In genomic region chr5:30808996-30809395, GRCh38 we compare ENCODE assay signal across 14 cellular contexts.
DNase-seq lines count a peak whose midpoint lies in the region; ATAC-seq and FAIRE-seq lines count a peak whose summit lies in the region.
"Had no signal": no experiment of that assay in that cellular context is flagged by ENCODE, and none has a peak within 500 bp of the region (broad histone marks: within the 10 kb centered on the region; RNA-seq: fewer than 3 reads in every experiment).

No MANE protein-coding gene starts in this region.

- H3K4me1 ChIP-seq in adipocyte (ENCODE audit: control insufficient read depth, insufficient read depth, low read length) = no peaks in the 10 kb centered on the region
- no peaks in the 10 kb centered on the region for H3K4me1 ChIP-seq in Karpas-422 (ENCODE audit: low read length)
- H3K4me1 ChIP-seq: parathyroid adenoma had no signal

- H3K36me3 ChIP-seq in adipocyte (ENCODE audit: control insufficient read depth, insufficient read depth, low read length, severe bottlenecking) = no peaks in the 10 kb centered on the region
- no peaks in the 10 kb centered on the region for H3K36me3 ChIP-seq in Karpas-422 (ENCODE audit: insufficient read depth, low read length)

- no peaks in the 10 kb centered on the region for H3K79me2 ChIP-seq in Karpas-422 (ENCODE audit: low read length)
- H3K79me2 ChIP-seq: parathyroid adenoma had no signal

- H3K27me3 ChIP-seq in adipocyte (replicated peaks; ENCODE audit: control insufficient read depth, insufficient read depth, low read length) (no peaks in the 10 kb centered on the region), Karpas-422 (ENCODE audit: low read length) (no peaks in the 10 kb centered on the region)

- DNase-seq in AG08396 (ENCODE audit: low spot score) (peak; percentile 34), HTR-8/SVneo (ENCODE audit: insufficient read length, low spot score) (peak; percentile 17), adipocyte (ENCODE audit: low read depth) (peak; percentile 43), iPS DF 4.7 (ENCODE audit: extremely low read depth, low spot score) (peak; percentile 9), Karpas-422 (no peak)
- DNase-seq: activated CD4-positive, alpha-beta T cell treated with anti-CD3 and anti-CD28 coated beads for 36 hours; activated naive CD8-positive, alpha-beta T cell treated with anti-CD3 and anti-CD28 coated beads, Interleukin-2, amount 10 ng/mL, durations not matched to agents 7 days and 5 days; activated T-cell treated with anti-CD3 and anti-CD28 coated beads, Interleukin-2, amount 50 U/mL, for 4 hours; stimulated activated CD4-positive, alpha-beta T cell treated with anti-CD3 and anti-CD28 coated beads, Interleukin-12 subunit alpha, Interleukin-12 subunit beta, amount 100 ng/mL, for 4 hours had no signal

- H3K9me2 ChIP-seq in Karpas-422 (replicated peaks; ENCODE audit: insufficient read depth, low read length) = no peaks in the 10 kb centered on the region

- H4K20me1 ChIP-seq in Karpas-422 (ENCODE audit: insufficient read depth, low read depth, low read length) = no peaks in the 10 kb centered on the region

- no peak overlapping the region for H2AFZ ChIP-seq in Karpas-422 (ENCODE audit: low read length)
- H2AFZ ChIP-seq: parathyroid adenoma had no signal

- no peak for ATAC-seq in GM21786 (IDR thresholded peaks at IDR 0.05; ENCODE audit: unreplicated experiment)
- ATAC-seq in HG03039 (IDR thresholded peaks at IDR 0.05; ENCODE audit: unreplicated experiment) = no peak
- ATAC-seq: activated CD4-positive, alpha-beta T cell treated with anti-CD3 and anti-CD28 coated beads for 36 hours; activated T-cell treated with anti-CD3 and anti-CD28 coated beads, Interleukin-2, amount 50 U/mL, for 4 hours had no signal

- peak; percentile 28 for FAIRE-seq in HTR-8/SVneo (lab: Jason Lieb, UNC)
- FAIRE-seq: colon, H1 had no signal

- H3K4me3 ChIP-seq in adipocyte (ENCODE audit: low read length) (no peak overlapping the region), Karpas-422 (ENCODE audit: low read length) (no peak overlapping the region)

- H3K4me2 ChIP-seq in Karpas-422 (ENCODE audit: low read depth, low read length, poor library complexity, severe bottlenecking) = no peak overlapping the region

- H3K9me3 ChIP-seq in adipocyte (ENCODE audit: control insufficient read depth, low read length) = no peaks in the 10 kb centered on the region
- peaks cover 24% of the 10 kb centered on the region for H3K9me3 ChIP-seq in Karpas-422 (ENCODE audit: low read length)

- H3K9ac ChIP-seq in adipocyte (ENCODE audit: low read length) = no peak overlapping the region
- H3K9ac ChIP-seq in Karpas-422 (ENCODE audit: low read length) = no peak overlapping the region
- H3K9ac ChIP-seq: parathyroid adenoma had no signal

- no peak overlapping the region for H3K27ac ChIP-seq in Karpas-422 (ENCODE audit: low read length)
- H3K27ac ChIP-seq: parathyroid adenoma had no signal
